ENCODE assay signal across 9 cellular contexts in the genomic region with DNA sequence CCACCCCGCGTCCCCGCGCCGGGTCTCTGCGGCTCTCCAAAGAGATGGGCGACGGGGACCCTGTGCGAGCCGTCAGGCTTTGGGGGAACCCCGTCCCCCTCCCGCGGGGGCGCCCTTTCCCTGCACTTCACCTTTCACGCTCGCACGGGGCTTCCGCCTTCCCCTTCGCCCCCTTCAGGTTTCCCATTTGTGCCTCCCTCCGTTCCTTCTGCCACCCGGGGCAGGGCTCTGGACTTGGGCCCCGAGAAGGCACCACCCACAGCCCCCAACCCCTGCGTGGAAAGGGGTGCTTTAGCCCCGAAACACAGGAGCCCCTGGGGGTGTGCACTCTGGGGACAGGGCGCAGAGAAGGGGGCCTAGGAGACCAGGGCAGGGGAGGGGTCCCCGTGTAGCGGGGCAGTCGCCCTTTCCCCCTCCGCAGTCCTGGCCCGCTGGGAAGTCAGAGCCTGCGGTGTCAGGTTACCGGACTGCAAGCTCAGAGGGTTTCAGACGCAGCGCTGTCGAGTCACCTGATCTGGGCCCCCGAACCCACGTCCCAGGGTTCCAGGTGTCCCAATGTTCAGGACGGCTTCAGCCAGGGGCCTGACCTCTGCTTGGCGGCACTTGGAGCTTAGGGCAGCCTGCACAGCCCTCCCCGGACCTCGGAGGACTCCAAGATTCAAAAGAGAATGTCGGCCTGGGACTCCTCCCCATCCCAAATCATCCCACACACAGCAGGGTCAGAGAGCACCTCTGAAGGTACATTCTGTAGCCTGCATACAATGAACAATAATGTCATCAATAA. TPM values are rescaled to one million over a fixed set of nuclear protein-coding genes. Genes with fewer than 3 reads are reported as not detected.
A peak's percentile ranks its signal among the peaks of the same experiment; 100 is the strongest.
DNase-seq lines count a peak whose midpoint lies in the region; ATAC-seq and TF ChIP-seq lines count a peak whose summit lies in the region.
"Had no signal": no experiment of that assay in that cellular context is flagged by ENCODE, and none has a peak within 500 bp of the region (broad histone marks: within the 10 kb centered on the region; RNA-seq: fewer than 3 reads in every experiment).

No MANE protein-coding gene starts in this region.

- ATAC-seq in RWPE2 (ENCODE audit: low read depth) (peak; percentile 50; the same call in 1 of the 3 replicates), heart right ventricle (peak in 6 of 8 donors; percentile 29 to 58 (median 42)), GM21737 (IDR thresholded peaks at IDR 0.05; ENCODE audit: unreplicated experiment) (no peak), GM21381 (IDR thresholded peaks at IDR 0.05; ENCODE audit: unreplicated experiment) (no peak)

- H3K4me3 ChIP-seq in RWPE2 (ENCODE audit: severe bottlenecking) (peak overlapping the region; percentile 38), heart right ventricle (peak overlapping the region in 7 of 10 donors; percentile 20 to 38 (median 34)), prostate gland (peak overlapping the region; percentile 20 to 32), ovary (no peak overlapping the region)

- CTCF ChIA-PET in HEK293T (lab: Yijun Ruan, JAX), result interaction anchor here (1.7 kb wide), 1 partner anchor 30 kb away, joined by 4 read pairs; no protein-coding TSS in a partner anchor

- H3K27me3 ChIP-seq in RWPE2 (ENCODE audit: insufficient read depth, poor library complexity, severe bottlenecking) (peaks cover 17% of the 10 kb centered on the region), heart right ventricle (peaks cover 5 to 81% (median 71%) of the 10 kb centered on the region in 7 donors), prostate gland (replicated peaks; ENCODE audit: insufficient read depth) (no peaks in the 10 kb centered on the region), ovary (no peaks in the 10 kb centered on the region)

- TF ChIP-seq CTCF in RWPE2 (IDR thresholded peaks at IDR 0.05; ENCODE audit: poor library complexity, severe bottlenecking) (no peak), heart right ventricle (IDR thresholded peaks at IDR 0.05) (no peak), prostate gland (IDR thresholded peaks at IDR 0.05) (no peak), ovary (IDR thresholded peaks at IDR 0.05) (no peak)

- H3K9me3 ChIP-seq in RWPE2 (ENCODE audit: severe bottlenecking) (no peaks in the 10 kb centered on the region), heart right ventricle (no peaks in the 10 kb centered on the region), prostate gland (no peaks in the 10 kb centered on the region), ovary (no peaks in the 10 kb centered on the region)

- DNase-seq in HEK293T (ENCODE audit: extremely low spot score), result peak; percentile 54
- no peak for DNase-seq in RWPE2 (ENCODE audit: low spot score)
- no peak for DNase-seq in heart right ventricle
- no peak for DNase-seq in prostate gland (ENCODE audit: low spot score)
- no peak for DNase-seq in dermis blood vessel endothelial cell
- no peak for DNase-seq in ovary
- DNase-seq: activated effector memory CD4-positive, alpha-beta T cell treated with anti-CD3 and anti-CD28 coated beads, Interleukin-2, amount 50 U/mL, for 16 hours had no signal

- H3K4me1 ChIP-seq in RWPE2 (ENCODE audit: insufficient read depth, poor library complexity, severe bottlenecking) (no peaks in the 10 kb centered on the region), heart right ventricle (peaks cover 0 to 11% (median 4%) of the 10 kb centered on the region in 9 donors), prostate gland (replicated peaks) (no peaks in the 10 kb centered on the region), ovary (ENCODE audit: insufficient read depth) (no peaks in the 10 kb centered on the region)

- TF ChIP-seq POLR2A in prostate gland (IDR thresholded peaks at IDR 0.05) (no peak), ovary (IDR thresholded peaks at IDR 0.05) (no peak)

- WGBS in heart right ventricle, 2 donors, result 0 to 2% methylated on average over 39 to 42 of the region's 42 CpGs
- 1% methylated on average over 27 of the region's 42 CpGs for WGBS in prostate gland
- 0 to 2% (median 1%) methylated on average over 34 to 42 of the region's 42 CpGs for WGBS in ovary, 3 donors

- TF ChIP-seq EP300 in ovary (IDR thresholded peaks at IDR 0.05), result no peak

- intact Hi-C loops in heart right ventricle (cut with DNase I), result no loop called here
- intact Hi-C loops in prostate gland (cut with DNase I), result no loop called here
- intact Hi-C loops in ovary (cut with DNase I), result no loop called here

- H3K36me3 ChIP-seq in RWPE2 (ENCODE audit: low read depth), result no peaks in the 10 kb centered on the region
- H3K36me3 ChIP-seq in heart right ventricle, result no peaks in the 10 kb centered on the region
- H3K36me3 ChIP-seq in prostate gland, result no peaks in the 10 kb centered on the region
- no peaks in the 10 kb centered on the region for H3K36me3 ChIP-seq in ovary

- no peak overlapping the region for H3K27ac ChIP-seq in RWPE2 (ENCODE audit: poor library complexity, severe bottlenecking)
- H3K27ac ChIP-seq in heart right ventricle, result no peak overlapping the region
- no peak overlapping the region for H3K27ac ChIP-seq in prostate gland
- no peak overlapping the region for H3K27ac ChIP-seq in ovary

- POLR2A ChIA-PET in HEK293T (lab: Yijun Ruan, JAX), result interaction anchor here (1.0 kb wide), 1 partner anchor 46 kb away, joined by 3 read pairs; no protein-coding TSS in a partner anchor

TF ChIP-seq in HEK293T, 16 proteins besides CTCF, POLR2A, EP300 and RAD21:
- no peak for TF ChIP-seq NFRKB (IDR thresholded peaks at IDR 0.05)
- no peak for TF ChIP-seq BHLHE40 (IDR thresholded peaks at IDR 0.05; ENCODE audit: borderline replicate concordance)
- no peak for TF ChIP-seq HDGF (IDR thresholded peaks at IDR 0.05; ENCODE audit: borderline replicate concordance)
- TF ChIP-seq LEF1 (IDR thresholded peaks at IDR 0.05; ENCODE audit: borderline replicate concordance), result no peak
- TF ChIP-seq ELF4 (IDR thresholded peaks at IDR 0.05), result no peak
- no peak for TF ChIP-seq SUZ12 (IDR thresholded peaks at IDR 0.05)
- TF ChIP-seq FOXM1 (IDR thresholded peaks at IDR 0.05; ENCODE audit: borderline replicate concordance), result no peak
- TF ChIP-seq FOXK2 (IDR thresholded peaks at IDR 0.05), result no peak
- TF ChIP-seq TARDBP (IDR thresholded peaks at IDR 0.05), result no peak
- TF ChIP-seq ZNF384 (IDR thresholded peaks at IDR 0.05), result no peak
- no peak for TF ChIP-seq FOXA1 (IDR thresholded peaks at IDR 0.05)
- no peak for TF ChIP-seq ARNT (IDR thresholded peaks at IDR 0.05)
- no peak for TF ChIP-seq CTBP1 (IDR thresholded peaks at IDR 0.05; ENCODE audit: borderline replicate concordance)
- TF ChIP-seq, protein P1, sequence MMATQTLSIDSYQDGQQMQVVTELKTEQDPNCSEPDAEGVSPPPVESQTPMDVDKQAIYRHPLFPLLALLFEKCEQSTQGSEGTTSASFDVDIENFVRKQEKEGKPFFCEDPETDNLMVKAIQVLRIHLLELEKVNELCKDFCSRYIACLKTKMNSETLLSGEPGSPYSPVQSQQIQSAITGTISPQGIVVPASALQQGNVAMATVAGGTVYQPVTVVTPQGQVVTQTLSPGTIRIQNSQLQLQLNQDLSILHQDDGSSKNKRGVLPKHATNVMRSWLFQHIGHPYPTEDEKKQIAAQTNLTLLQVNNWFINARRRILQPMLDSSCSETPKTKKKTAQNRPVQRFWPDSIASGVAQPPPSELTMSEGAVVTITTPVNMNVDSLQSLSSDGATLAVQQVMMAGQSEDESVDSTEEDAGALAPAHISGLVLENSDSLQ (IDR thresholded peaks at IDR 0.05), result no peak
- TF ChIP-seq SP1 (IDR thresholded peaks at IDR 0.05), result no peak
- TF ChIP-seq L3MBTL2 (conservative IDR thresholded peaks at IDR 0.05), result no peak
TF ChIP-seq in HEK293T: peak in this region for 0.

RNA-seq across cellular contexts. Expression of a gene that starts 6.7 kb away (rescaled TPM):
- under 1 TPM; 0.06 to 0.30 (median 0.19) TPM for total RNA-seq in heart right ventricle
- polyA plus RNA-seq in heart right ventricle, result under 1 TPM; 0.06 to 0.44 TPM
- 1 to 10 TPM in 1 of 2 donors, not detected in 1; 1.9 TPM for total RNA-seq in prostate gland
- 0.05 TPM in 1 of 2 replicates, not detected in the other for total RNA-seq in dermis blood vessel endothelial cell
- 1 to 10 TPM in 1 of 7 donors, under 1 TPM in 6; 0.08 to 1.1 (median 0.24) TPM for total RNA-seq in ovary
- polyA plus RNA-seq in ovary, result under 1 TPM; 0.07 TPM

RNA-seq across cellular contexts. Expression of a gene that starts 40.1 kb away (rescaled TPM):
- total RNA-seq in heart right ventricle (10 to 100 TPM; 25.0 to 51.3 (median 38.0) TPM), prostate gland (10 to 100 TPM; 28.9 to 48.3 TPM), dermis blood vessel endothelial cell (3.8 and 4.1 TPM in 2 replicates), ovary (10 to 100 TPM in 6 of 7 donors, 1 to 10 TPM in 1; 8.4 to 15.4 (median 12.7) TPM)
- polyA plus RNA-seq in heart right ventricle (10 to 100 TPM in 1 of 2 donors, 1 to 10 TPM in 1; 9.5 to 19.3 TPM), ovary (1 to 10 TPM; 4.3 to 4.4 TPM)

RNA-seq across cellular contexts. Expression of a gene that starts 44.6 kb away (rescaled TPM):
- 100 to 1,000 TPM; 122 to 198 (median 170) TPM for total RNA-seq in heart right ventricle
- 100 to 1,000 TPM in 1 of 2 donors, 10 to 100 TPM in 1; 55.6 to 123 TPM for polyA plus RNA-seq in heart right ventricle
- 100 to 1,000 TPM in 1 of 2 donors, 10 to 100 TPM in 1; 68.5 to 137 TPM for total RNA-seq in prostate gland
- total RNA-seq in dermis blood vessel endothelial cell, result 37.4 and 75.6 TPM in 2 replicates
- 10 to 100 TPM; 19.6 to 57.9 (median 46.6) TPM for total RNA-seq in ovary
- polyA plus RNA-seq in ovary, result 10 to 100 TPM; 11.5 to 19.6 TPM

Comparison
In these comparisons a context has a peak if more than half of its experiments do, and no peak if none do; other contexts are left out.
1. ATAC-seq: peak in RWPE2 (single experiment) and heart right ventricle (6 of 8); none in GM21737 (single experiment) and GM21381 (single experiment).